ENCODE assay signal across 10 cellular contexts in the genomic region with DNA sequence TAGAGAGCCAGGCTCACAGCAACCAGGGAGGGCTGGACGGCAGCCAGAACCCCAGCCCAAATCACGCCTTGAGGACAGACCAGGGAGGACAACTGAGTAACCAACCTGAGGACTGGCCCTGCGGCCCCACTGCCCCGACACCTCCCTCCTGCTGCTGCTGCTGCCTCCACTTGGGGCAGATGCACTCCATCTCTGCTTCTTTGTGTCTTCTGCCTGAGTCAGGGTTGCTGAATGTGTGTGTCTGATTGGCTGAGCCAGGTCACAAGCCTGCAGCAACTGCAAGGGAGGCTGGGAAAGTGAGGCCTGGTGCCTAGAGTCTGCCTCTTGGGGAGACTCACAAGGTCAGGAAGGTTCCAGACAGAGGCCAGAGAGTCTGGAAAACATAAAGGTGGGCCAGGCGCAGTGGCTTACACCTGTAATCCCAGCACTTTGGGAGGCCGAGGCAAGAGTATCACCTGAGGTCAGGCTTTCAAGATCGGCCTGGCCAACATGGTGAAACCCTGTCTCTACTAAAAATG.
A peak's percentile ranks its signal among the peaks of the same experiment; 100 is the strongest.
DNase-seq lines count a peak whose midpoint lies in the region; ATAC-seq and TF ChIP-seq lines count a peak whose summit lies in the region.
"Had no signal": no experiment of that assay in that cellular context is flagged by ENCODE, and none has a peak within 500 bp of the region (broad histone marks: within the 10 kb centered on the region; RNA-seq: fewer than 3 reads in every experiment).

No MANE protein-coding gene starts in this region.

- H3K36me3 Mint-ChIP-seq in activated T-cell treated with anti-CD3 and anti-CD28 coated beads, Interleukin-2, amount 50 U/mL, for 4 hours (ENCODE audit: insufficient read depth), result no peaks in the 10 kb centered on the region
- H3K36me3 Mint-ChIP-seq in effector memory CD8-positive, alpha-beta T cell (ENCODE audit: insufficient read depth), result peaks cover 16% of the 10 kb centered on the region

- peak; percentile 45 to 60 for ATAC-seq in activated T-cell treated with anti-CD3 and anti-CD28 coated beads, Interleukin-2, amount 50 U/mL, for 4 hours
- ATAC-seq in RWPE2 (ENCODE audit: low read depth), result peak; percentile 51; the same call in 1 of the 3 replicates
- ATAC-seq in effector memory CD8-positive, alpha-beta T cell (replicated peaks), result peak; percentile 20
- ATAC-seq in stimulated activated naive CD8-positive, alpha-beta T cell treated with anti-CD3 and anti-CD28 coated beads, Interleukin-15, Interleukin-2, amounts not matched to agents 100 U/mL and 50 U/mL, for 24 hours, result peak; percentile 71
- no peak for ATAC-seq in GM19328 (IDR thresholded peaks at IDR 0.05; ENCODE audit: unreplicated experiment)

- H3K9me3 ChIP-seq in RWPE2 (ENCODE audit: severe bottlenecking), result no peaks in the 10 kb centered on the region
- H3K9me3 ChIP-seq: BLaER1 had no signal

- no peaks in the 10 kb centered on the region for H3K9me3 Mint-ChIP-seq in activated T-cell treated with anti-CD3 and anti-CD28 coated beads, Interleukin-2, amount 50 U/mL, for 4 hours
- peaks cover 0 to 2% of the 10 kb centered on the region in 2 donors for H3K9me3 Mint-ChIP-seq in effector memory CD8-positive, alpha-beta T cell

- no peak for TF ChIP-seq CTCF in RWPE2 (IDR thresholded peaks at IDR 0.05; ENCODE audit: poor library complexity, severe bottlenecking)

- no peak overlapping the region for H3K4me3 ChIP-seq in RWPE2 (ENCODE audit: severe bottlenecking)
- H3K4me3 ChIP-seq: BLaER1 had no signal

- H3K4me3 Mint-ChIP-seq in activated T-cell treated with anti-CD3 and anti-CD28 coated beads, Interleukin-2, amount 50 U/mL, for 4 hours, result peak overlapping the region; percentile 61
- H3K4me3 Mint-ChIP-seq in effector memory CD8-positive, alpha-beta T cell, result peak overlapping the region; percentile 53 to 65

- H3K4me1 Mint-ChIP-seq in activated T-cell treated with anti-CD3 and anti-CD28 coated beads, Interleukin-2, amount 50 U/mL, for 4 hours (ENCODE audit: low read depth), result peaks cover 50% of the 10 kb centered on the region
- peaks cover 27 to 41% of the 10 kb centered on the region in 2 donors for H3K4me1 Mint-ChIP-seq in effector memory CD8-positive, alpha-beta T cell (ENCODE audit: low read depth in 2 of 2)

- no peak overlapping the region for H3K27ac ChIP-seq in RWPE2 (ENCODE audit: poor library complexity, severe bottlenecking)
- H3K27ac ChIP-seq: BLaER1 had no signal

- no peak for DNase-seq in activated T-cell treated with anti-CD3 and anti-CD28 coated beads, Interleukin-2, amount 50 U/mL, for 4 hours
- DNase-seq in activated T-cell treated with anti-CD3 and anti-CD28 coated beads for 4 hours, result no peak
- DNase-seq in RWPE2 (ENCODE audit: low spot score), result no peak
- no peak for DNase-seq in effector memory CD8-positive, alpha-beta T cell
- DNase-seq in stimulated activated naive CD8-positive, alpha-beta T cell treated with anti-CD3 and anti-CD28 coated beads, Interleukin-15, Interleukin-2, amounts not matched to agents 100 U/mL and 50 U/mL, for 24 hours, result peak; percentile 60
- DNase-seq in NCI-H1105 treated with DMSO at 0.1 percent for 48 hours (lab: John Stamatoyannopoulos, UW), result no peak
- DNase-seq in nucleus accumbens (lab: John Stamatoyannopoulos, UW), result no peak
- DNase-seq: caudate nucleus had no signal

- H3K27me3 ChIP-seq in RWPE2 (ENCODE audit: insufficient read depth, poor library complexity, severe bottlenecking), result no peaks in the 10 kb centered on the region
- H3K27me3 ChIP-seq: BLaER1 had no signal

- no peaks in the 10 kb centered on the region for H3K36me3 ChIP-seq in RWPE2 (ENCODE audit: low read depth)
- H3K36me3 ChIP-seq: BLaER1 had no signal

- peaks cover 7% of the 10 kb centered on the region for H3K4me1 ChIP-seq in RWPE2 (ENCODE audit: insufficient read depth, poor library complexity, severe bottlenecking)

- no peaks in the 10 kb centered on the region for H3K27me3 Mint-ChIP-seq in activated T-cell treated with anti-CD3 and anti-CD28 coated beads, Interleukin-2, amount 50 U/mL, for 4 hours (ENCODE audit: low read depth)
- no peaks in the 10 kb centered on the region for H3K27me3 Mint-ChIP-seq in effector memory CD8-positive, alpha-beta T cell

- H3K27ac Mint-ChIP-seq in effector memory CD8-positive, alpha-beta T cell, result peak overlapping the region; percentile 84 to 100
